ENCODE assay signal across 26 cellular contexts in genomic region chr3:190425833-190426232, GRCh38. TPM values are rescaled to one million over a fixed set of nuclear protein-coding genes. Genes with fewer than 3 reads are reported as not detected.
DNase-seq lines count a peak whose midpoint lies in the region; ATAC-seq, FAIRE-seq and TF ChIP-seq lines count a peak whose summit lies in the region.
"Had no signal": no experiment of that assay in that cellular context is flagged by ENCODE, and none has a peak within 500 bp of the region (broad histone marks: within the 10 kb centered on the region; RNA-seq: fewer than 3 reads in every experiment).

No MANE protein-coding gene starts in this region.

- no peak overlapping the region for H3K27ac Mint-ChIP-seq in activated CD4-positive, alpha-beta T cell treated with anti-CD3 and anti-CD28 coated beads, Interleukin-2, amount 10 ng/mL, durations not matched to agents 7 days and 5 days
- H3K27ac Mint-ChIP-seq: CD14-positive monocyte; CD4-positive, alpha-beta T cell; CD8-positive, alpha-beta memory T cell; GM23338; H9 had no signal

- H3K4me1 ChIP-seq in pancreas (no peaks in the 10 kb centered on the region), left ventricle myocardium inferior (no peaks in the 10 kb centered on the region)
- H3K4me1 ChIP-seq: BE2C; BLaER1 treated with 17β-estradiol and CSF1 and Interleukin-3, amounts not matched to agents 10 nM and 100 nM had no signal

- H3K27me3 Mint-ChIP-seq in activated CD4-positive, alpha-beta T cell treated with anti-CD3 and anti-CD28 coated beads, Interleukin-2, amount 10 ng/mL, durations not matched to agents 7 days and 5 days, result no peaks in the 10 kb centered on the region
- H3K27me3 Mint-ChIP-seq: CD8-positive, alpha-beta memory T cell had no signal

- H3K4me1 Mint-ChIP-seq in activated CD4-positive, alpha-beta T cell treated with anti-CD3 and anti-CD28 coated beads, Interleukin-2, amount 10 ng/mL, durations not matched to agents 7 days and 5 days, result peaks cover 4% of the 10 kb centered on the region
- H3K4me1 Mint-ChIP-seq: GM23338, H9 had no signal

- no peaks in the 10 kb centered on the region for H3K9me3 Mint-ChIP-seq in activated CD4-positive, alpha-beta T cell treated with anti-CD3 and anti-CD28 coated beads, Interleukin-2, amount 10 ng/mL, durations not matched to agents 7 days and 5 days
- H3K9me3 Mint-ChIP-seq: CD4-positive, alpha-beta T cell; CD8-positive, alpha-beta memory T cell; H9 had no signal

- TF ChIP-seq CTCF in pancreas (IDR thresholded peaks at IDR 0.05) (no peak), left ventricle myocardium inferior (IDR thresholded peaks at IDR 0.05; ENCODE audit: borderline replicate concordance) (no peak)

- intact Hi-C loops in pancreas (cut with DNase I) (no loop called here), left colon (cut with DNase I, micrococcal nuclease) (loop anchor here in 1 of 2 donors (10.0 kb wide), 1 partner anchor 201 kb away; no protein-coding TSS in a partner anchor), left ventricle myocardium inferior (cut with micrococcal nuclease) (loop anchor here (10.0 kb wide), 1 partner anchor 461 kb away; no protein-coding TSS in a partner anchor)

- H3K4me3 ChIP-seq in pancreas (no peak overlapping the region), left ventricle myocardium inferior (no peak overlapping the region)
- H3K4me3 ChIP-seq: A549; BLaER1 treated with 17β-estradiol and CSF1 and Interleukin-3, amounts not matched to agents 10 nM and 100 nM; GM12878; GM23338 had no signal

- DNase-seq in pancreas (no peak), left colon (no peak), left ventricle myocardium inferior (no peak)
- no peak for DNase-seq in activated CD4-positive, alpha-beta T cell treated with anti-CD3 and anti-CD28 coated beads, Interleukin-2, amount 10 ng/mL, durations not matched to agents 7 days and 5 days
- DNase-seq: ACHN; AML-193; BE2C; Calu3; CD4-positive, alpha-beta T cell; CD8-positive, alpha-beta memory T cell; COR-L47; DMS153; DND-41; GDM1; H9 had no signal

- H3K9me3 ChIP-seq in pancreas (no peaks in the 10 kb centered on the region), left ventricle myocardium inferior (replicated peaks) (no peaks in the 10 kb centered on the region)
- H3K9me3 ChIP-seq: A549; BE2C; BLaER1 treated with 17β-estradiol and CSF1 and Interleukin-3, amounts not matched to agents 10 nM and 100 nM had no signal

- CTCF ChIA-PET in activated CD4-positive, alpha-beta T cell treated with anti-CD3 and anti-CD28 coated beads, Interleukin-2, amount 10 ng/mL, durations not matched to agents 7 days and 5 days (lab: Charles Lee), result no interaction called here

- H3K36me3 ChIP-seq in pancreas, result no peaks in the 10 kb centered on the region
- H3K36me3 ChIP-seq in left ventricle myocardium inferior, result no peaks in the 10 kb centered on the region
- H3K36me3 ChIP-seq: BE2C; BLaER1 treated with 17β-estradiol and CSF1 and Interleukin-3, amounts not matched to agents 10 nM and 100 nM had no signal

- no peaks in the 10 kb centered on the region for H3K27me3 ChIP-seq in pancreas
- H3K27me3 ChIP-seq in left ventricle myocardium inferior (ENCODE audit: low read depth), result no peaks in the 10 kb centered on the region
- H3K27me3 ChIP-seq: BE2C; BLaER1 treated with 17β-estradiol and CSF1 and Interleukin-3, amounts not matched to agents 10 nM and 100 nM had no signal

- H3K36me3 Mint-ChIP-seq in activated CD4-positive, alpha-beta T cell treated with anti-CD3 and anti-CD28 coated beads, Interleukin-2, amount 10 ng/mL, durations not matched to agents 7 days and 5 days (ENCODE audit: low read depth), result no peaks in the 10 kb centered on the region
- H3K36me3 Mint-ChIP-seq: CD14-positive monocyte; CD8-positive, alpha-beta memory T cell had no signal

- no peak for ATAC-seq in pancreas
- no peak for ATAC-seq in GM18868 (IDR thresholded peaks at IDR 0.05; ENCODE audit: unreplicated experiment)
- ATAC-seq in left colon, result no peak
- ATAC-seq: A549, GM23338, HCT116 had no signal

- H3K27ac ChIP-seq in pancreas, result no peak overlapping the region
- no peak overlapping the region for H3K27ac ChIP-seq in left ventricle myocardium inferior (replicated peaks)
- H3K27ac ChIP-seq: A549; BLaER1 treated with 17β-estradiol and CSF1 and Interleukin-3, amounts not matched to agents 10 nM and 100 nM had no signal

- POLR2A ChIA-PET in activated CD4-positive, alpha-beta T cell treated with anti-CD3 and anti-CD28 coated beads, Interleukin-2, amount 10 ng/mL, durations not matched to agents 7 days and 5 days (lab: Charles Lee), result no interaction called here

- no peak overlapping the region for H3K4me3 Mint-ChIP-seq in activated CD4-positive, alpha-beta T cell treated with anti-CD3 and anti-CD28 coated beads, Interleukin-2, amount 10 ng/mL, durations not matched to agents 7 days and 5 days
- H3K4me3 Mint-ChIP-seq: CD14-positive monocyte; CD4-positive, alpha-beta T cell; CD8-positive, alpha-beta memory T cell; GM23338; H9 had no signal

- WGBS in pancreas, 2 donors, result 87 to 92% methylated on average over 1 of the region's 1 CpG

- FAIRE-seq in A204.1 (lab: Jason Lieb, UNC) (peak; percentile 88), TTC549 (lab: Jason Lieb, UNC) (peak; percentile 68), endometrium (lab: Jason Lieb, UNC) (peak; percentile 60), pancreas (lab: Jason Lieb, UNC) (peak; percentile 69)
- FAIRE-seq: A549 had no signal

RNA-seq across cellular contexts. Expression of gene TMEM207, which starts 23.9 kb away (rescaled TPM):
- not detected for total RNA-seq in pancreas
- polyA plus RNA-seq in pancreas, result not detected
- total RNA-seq in left colon, result not detected
- total RNA-seq in activated CD4-positive, alpha-beta T cell treated with anti-CD3 and anti-CD28 coated beads, Interleukin-2, amount 10 ng/mL, durations not matched to agents 7 days and 5 days, result not detected
- not detected for total RNA-seq in left ventricle myocardium inferior
- total RNA-seq: CD4-positive, alpha-beta T cell; CD8-positive, alpha-beta memory T cell; GM12878; GM23338; H4; H9 had no signal
- polyA plus RNA-seq: A549; CD14-positive monocyte; CD8-positive, alpha-beta memory T cell; GM12878; GM23338 had no signal

RNA-seq across cellular contexts. Expression of gene CLDN16, which starts 37.9 kb away (rescaled TPM):
- total RNA-seq in pancreas (1 to 10 TPM in 1 of 6 donors, under 1 TPM in 5; 0.12 to 1.8 (median 0.36) TPM), left colon (under 1 TPM in 1 of 2 donors, not detected in 1; 0.09 TPM), left ventricle myocardium inferior (not detected)
- polyA plus RNA-seq in pancreas, result under 1 TPM; 0.09 to 0.57 TPM
- total RNA-seq in activated CD4-positive, alpha-beta T cell treated with anti-CD3 and anti-CD28 coated beads, Interleukin-2, amount 10 ng/mL, durations not matched to agents 7 days and 5 days, result not detected
- total RNA-seq: CD4-positive, alpha-beta T cell; CD8-positive, alpha-beta memory T cell; GM23338; H9 had no signal
- polyA plus RNA-seq: CD14-positive monocyte; CD8-positive, alpha-beta memory T cell had no signal
